ENCODE assay signal across 10 cellular contexts in genomic region chr1:183593356-183593755, GRCh38. TPM values are rescaled to one million over a fixed set of nuclear protein-coding genes. Genes with fewer than 3 reads are reported as not detected.
DNase-seq lines count a peak whose midpoint lies in the region; ATAC-seq and TF ChIP-seq lines count a peak whose summit lies in the region.
"Had no signal": no experiment of that assay in that cellular context is flagged by ENCODE, and none has a peak within 500 bp of the region (broad histone marks: within the 10 kb centered on the region; RNA-seq: fewer than 3 reads in every experiment).

No MANE protein-coding gene starts in this region.

- H3K27me3 ChIP-seq in BE2C = no peaks in the 10 kb centered on the region
- H3K27me3 ChIP-seq: body of pancreas had no signal

- no peak for TF ChIP-seq CTCF in GM12865 (IDR thresholded peaks at IDR 0.05; ENCODE audit: insufficient read depth, low read depth, low read length, missing control alignments)
- no peak for TF ChIP-seq CTCF in BE2C (IDR thresholded peaks at IDR 0.05; ENCODE audit: low read depth, low read length)

- H3K4me3 ChIP-seq in GM12865 (ENCODE audit: low read depth, low read length) (no peak overlapping the region), BE2C (ENCODE audit: low read depth, low read length) (no peak overlapping the region)
- H3K4me3 ChIP-seq: body of pancreas had no signal

- H3K36me3 ChIP-seq in BE2C = no peaks in the 10 kb centered on the region

- no peaks in the 10 kb centered on the region for H3K9me3 ChIP-seq in BE2C
- H3K9me3 ChIP-seq: body of pancreas had no signal

- H3K4me1 ChIP-seq in BE2C = no peaks in the 10 kb centered on the region
- H3K4me1 ChIP-seq: body of pancreas had no signal

- ATAC-seq in GM21423 (IDR thresholded peaks at IDR 0.05; ENCODE audit: unreplicated experiment) = peak; percentile 50
- ATAC-seq in HG03521 (IDR thresholded peaks at IDR 0.05; ENCODE audit: unreplicated experiment) = peak; percentile 56
- peak; percentile 35 for ATAC-seq in esophagus mucosa
- ATAC-seq: body of pancreas had no signal

- DNase-seq in GM12865 (ENCODE audit: low read depth) (peak; percentile 79), BE2C (no peak), NCI-H1105 treated with DMSO at 0.1 percent for 48 hours (lab: John Stamatoyannopoulos, UW) (no peak), SW480 (ENCODE audit: low spot score) (no peak)
- DNase-seq in stimulated activated CD4-positive, alpha-beta T cell treated with anti-CD3 and anti-CD28 coated beads, Interleukin-15, amount 100 ng/mL, for 24 hours = no peak

RNA-seq across cellular contexts. Expression of gene NCF2, which starts 3.1 kb away (rescaled TPM):
- total RNA-seq in esophagus mucosa = 8.3 TPM
- polyA plus RNA-seq in BE2C (2012; ENCODE audit: insufficient read depth, insufficient read length, low read depth) = not detected
- total RNA-seq: lung microvascular endothelial cell had no signal

RNA-seq across cellular contexts. Expression of gene ARPC5, which starts 42.2 kb away (rescaled TPM):
- 97.8 TPM for total RNA-seq in esophagus mucosa
- polyA plus RNA-seq in BE2C (2012; ENCODE audit: insufficient read depth, insufficient read length, low read depth) = 92.3 TPM

RNA-seq across cellular contexts. Expression of gene APOBEC4, which starts 59.8 kb away (rescaled TPM):
- total RNA-seq in esophagus mucosa = not detected
- not detected for polyA plus RNA-seq in BE2C (2012; ENCODE audit: insufficient read depth, insufficient read length, low read depth)
- total RNA-seq: body of pancreas, lung microvascular endothelial cell had no signal
